ENCODE assay signal across 9 cellular contexts in the genomic region with DNA sequence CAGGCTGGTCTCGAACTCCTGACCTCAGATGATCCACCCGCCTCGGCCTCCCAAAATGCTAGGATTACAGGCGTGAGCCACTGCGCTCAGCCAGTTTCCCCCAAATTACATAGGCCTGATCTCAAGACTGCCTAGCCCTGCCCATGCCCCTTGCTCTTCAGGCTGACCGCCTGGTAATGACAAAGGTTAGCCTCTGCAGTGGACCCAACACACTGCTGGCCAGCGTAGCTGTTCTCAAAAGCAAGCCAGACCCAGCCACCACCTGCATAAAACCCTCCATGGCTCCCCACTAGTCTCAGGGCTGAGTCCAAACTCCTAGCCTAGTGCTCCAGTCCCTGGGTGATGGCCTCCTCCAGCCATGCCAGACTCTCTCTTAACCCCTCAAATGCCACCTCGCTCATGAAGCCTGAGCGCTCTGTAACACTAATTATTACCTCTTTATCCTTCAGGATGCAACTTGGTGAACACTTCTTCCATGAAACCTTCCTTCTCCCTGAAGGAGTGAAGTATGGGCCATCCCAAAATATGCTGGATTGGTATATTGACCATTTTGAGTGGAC. TPM values are rescaled to one million over a fixed set of nuclear protein-coding genes. Genes with fewer than 3 reads are reported as not detected.
DNase-seq lines count a peak whose midpoint lies in the region; ATAC-seq, FAIRE-seq and TF ChIP-seq lines count a peak whose summit lies in the region.
"Had no signal": no experiment of that assay in that cellular context is flagged by ENCODE, and none has a peak within 500 bp of the region (broad histone marks: within the 10 kb centered on the region; RNA-seq: fewer than 3 reads in every experiment).

No MANE protein-coding gene starts in this region.

- H3K79me1 ChIP-seq in H1 (ENCODE audit: low read depth, low read length): no peaks in the 10 kb centered on the region

- DNase-seq in Caco-2 (no peak), PC-9 (no peak), H1 (ENCODE audit: low read depth in 1 of 2, low spot score in 2 of 2) (no peak), NOMO-1 treated with dmso at 0.1 percent for 144 hours (lab: John Stamatoyannopoulos, UW; ENCODE audit: unreplicated experiment) (no peak), DMS 273 (lab: John Stamatoyannopoulos, UW; ENCODE audit: unreplicated experiment) (no peak)

- H3K23ac ChIP-seq in H1 (ENCODE audit: insufficient read length): no peak overlapping the region

- H4K5ac ChIP-seq in H1 (ENCODE audit: insufficient read length, low read depth, low read length): no peak overlapping the region

- no peaks in the 10 kb centered on the region for H3K9me2 ChIP-seq in PC-9 (ENCODE audit: insufficient read depth)

- H3K18ac ChIP-seq in H1 (ENCODE audit: extremely low read depth, low read length): no peak overlapping the region

- no peak for ATAC-seq in GM19395 (IDR thresholded peaks at IDR 0.05; ENCODE audit: unreplicated experiment)
- no peak for ATAC-seq in GM21381 (IDR thresholded peaks at IDR 0.05; ENCODE audit: unreplicated experiment)

- H3K79me2 ChIP-seq in PC-9 (ENCODE audit: low read depth): no peaks in the 10 kb centered on the region
- no peaks in the 10 kb centered on the region for H3K79me2 ChIP-seq in H1 (ENCODE audit: control insufficient read depth in 1 of 2, insufficient read depth in 2 of 2, low read length in 2 of 2)

- H3K4me3 ChIP-seq in Caco-2 (ENCODE audit: low read depth, low read length): no peak overlapping the region
- no peak overlapping the region; the same call in 1 of the 2 replicates for H3K4me3 ChIP-seq in PC-9
- no peak overlapping the region for H3K4me3 ChIP-seq in H1 (ENCODE audit: extremely low read depth in 1 of 4, insufficient read depth in 2 of 4, low read depth in 3 of 4, low read length in 4 of 4)
- peak overlapping the region; percentile 49 to 58 for H3K4me3 ChIP-seq in neutrophil (ENCODE audit: low read depth in 1 of 2, low read length in 1 of 2)

- H4K20me1 ChIP-seq in PC-9 (ENCODE audit: insufficient read depth) (no peaks in the 10 kb centered on the region), H1 (replicated peaks in 1 of 2; ENCODE audit: control insufficient read depth in 1 of 2, insufficient read depth in 2 of 2, low read length in 2 of 2) (no peaks in the 10 kb centered on the region)

- H3K27me3 Mint-ChIP-seq in Caco-2 (ENCODE audit: insufficient read depth, unreplicated experiment): no peaks in the 10 kb centered on the region

- TF ChIP-seq CTCF in Caco-2 (IDR thresholded peaks at IDR 0.05; ENCODE audit: insufficient read depth in 1 of 2, low read depth in 1 of 2, low read length in 1 of 2, severe bottlenecking in 1 of 2, unreplicated experiment in 1 of 2) (no peak), PC-9 (conservative IDR thresholded peaks at IDR 0.05) (no peak), H1 (IDR thresholded peaks at IDR 0.05; ENCODE audit: control extremely low read depth in 1 of 3, insufficient read depth in 1 of 3, low read depth in 1 of 3, low read length in 3 of 3) (no peak), neutrophil (IDR thresholded peaks at IDR 0.05) (no peak)

- intact Hi-C loops in Caco-2 (cut with micrococcal nuclease; ENCODE audit: unreplicated experiment): loop anchor here (1.0 kb wide), 1 partner anchor 15 kb away; no protein-coding TSS in a partner anchor
- intact Hi-C loops in PC-9 (cut with micrococcal nuclease; ENCODE audit: unreplicated experiment): no loop called here

- H3F3A ChIP-seq in PC-9 (ENCODE audit: insufficient read depth, low read depth): peaks cover 11% of the 10 kb centered on the region; the same call in 1 of the 2 replicates

- FAIRE-seq in H1 (lab: Jason Lieb, UNC): no peak

- peaks cover 22% of the 10 kb centered on the region for H3K4me1 Mint-ChIP-seq in Caco-2 (ENCODE audit: low read depth, unreplicated experiment)

- H3K27me3 ChIP-seq in Caco-2 (replicated peaks; ENCODE audit: control insufficient read depth, insufficient read depth, low read length) (no peaks in the 10 kb centered on the region), PC-9 (ENCODE audit: insufficient read depth, low read depth) (no peaks in the 10 kb centered on the region), H1 (replicated peaks in 1 of 4; ENCODE audit: control insufficient read depth in 3 of 4, extremely low read depth in 1 of 4, insufficient read depth in 3 of 4, low read length in 3 of 4) (peaks cover 0 to 14% (median 7%) of the 10 kb centered on the region in 4 experiments; a peak in 5 of 7 replicates), neutrophil (no peaks in the 10 kb centered on the region)

- H3K4me3 Mint-ChIP-seq in Caco-2 (ENCODE audit: unreplicated experiment): peak overlapping the region; percentile 70

- peaks cover 6% of the 10 kb centered on the region; the same call in 1 of the 2 replicates for H3K23me2 ChIP-seq in H1 (ENCODE audit: low read depth, low read length)

- H4K8ac ChIP-seq in H1 (ENCODE audit: extremely low read depth, insufficient read depth, low read length): no peak overlapping the region

- H2BK15ac ChIP-seq in H1 (ENCODE audit: low read length): no peak overlapping the region

- no peaks in the 10 kb centered on the region for H3K9me3 Mint-ChIP-seq in Caco-2 (ENCODE audit: unreplicated experiment)

- no peak overlapping the region for H2BK120ac ChIP-seq in H1 (replicated peaks; ENCODE audit: low read depth, low read length)

- H3K36me3 ChIP-seq in Caco-2 (ENCODE audit: control insufficient read depth, insufficient read depth, low read length) (no peaks in the 10 kb centered on the region; the same call in 1 of the 2 replicates), PC-9 (ENCODE audit: low read depth) (no peaks in the 10 kb centered on the region), H1 (ENCODE audit: control insufficient read depth in 2 of 4, insufficient read depth in 4 of 4, low read length in 3 of 4) (no peaks in the 10 kb centered on the region), neutrophil (no peaks in the 10 kb centered on the region)

- 88% methylated on average over 7 of the region's 9 CpGs; no CpG with 5 or more reads in 1 of the 2 experiments for WGBS in H1 (ENCODE audit: extremely low coverage in 1 of 2, insufficient coverage in 1 of 2, insufficient read length in 1 of 2, insufficient replicate concordance in 2 of 2, low coverage in 1 of 2, low lambda C conversion rate in 2 of 2, missing lambda C conversion rate in 1 of 2), 2 experiments

- H3K56ac ChIP-seq in H1 (replicated peaks; ENCODE audit: insufficient read length, low read depth, low read length): no peak overlapping the region

- H2AFZ ChIP-seq in PC-9: 0 out of 2 replicates have a peak overlapping the region, but pooled peaks have one; percentile 12
- H2AFZ ChIP-seq in H1 (ENCODE audit: low read length): no peak overlapping the region

- H2AK5ac ChIP-seq in H1 (ENCODE audit: low read depth, low read length): 0 out of 2 replicates have a peak overlapping the region, but pooled peaks have one; percentile 9

- H2BK20ac ChIP-seq in H1 (ENCODE audit: low read length): no peak overlapping the region

- CTCF ChIA-PET in Caco-2 (lab: Charles Lee) (interaction anchor here (0.6 to 1.0 kb wide), 6 partner anchors 21 to 450 kb away, joined by 4 to 14 read pairs (median 6); no protein-coding TSS in a partner anchor), PC-9 (lab: Charles Lee) (interaction anchor here (0.5 kb wide), 1 partner anchor 589 kb away, joined by 3 read pairs; no protein-coding TSS in a partner anchor), H1 (lab: Charles Lee; ENCODE audit: partially characterized antibody) (interaction anchor here (0.9 to 2.5 kb wide), 6 partner anchors 11 to 149 kb away, joined by 3 to 12 read pairs (median 5); no protein-coding TSS in a partner anchor)

- peak overlapping the region; percentile 94 for H3K27ac Mint-ChIP-seq in Caco-2 (ENCODE audit: unreplicated experiment)

- no peaks in the 10 kb centered on the region for H3K36me3 Mint-ChIP-seq in Caco-2 (ENCODE audit: insufficient read depth, unreplicated experiment)

- TF ChIP-seq RAD21 in H1 (IDR thresholded peaks at IDR 0.05 in 1 of 2, conservative IDR thresholded peaks at IDR 0.05 in 1 of 2; ENCODE audit: low read depth in 2 of 2, low read length in 2 of 2): no peak

- TF ChIP-seq EP300 in H1 (IDR thresholded peaks at IDR 0.05; ENCODE audit: borderline replicate concordance in 1 of 2, low read depth in 2 of 2, low read length in 2 of 2): no peak

- H3K4me1 ChIP-seq in Caco-2 (peaks cover 28% of the 10 kb centered on the region), PC-9 (replicated peaks; ENCODE audit: insufficient read depth) (peaks cover 16% of the 10 kb centered on the region), H1 (replicated peaks in 1 of 4; ENCODE audit: control insufficient read depth in 3 of 4, insufficient read depth in 4 of 4, low read length in 3 of 4) (peaks cover 0 to 10% (median 4%) of the 10 kb centered on the region in 4 experiments; a peak in 4 of 7 replicates), neutrophil (ENCODE audit: control insufficient read depth in 1 of 2, insufficient read depth in 1 of 2, low read depth in 1 of 2, low read length in 1 of 2) (peaks cover 71 to 76% of the 10 kb centered on the region in 2 experiments)

- no peak overlapping the region for H3K14ac ChIP-seq in H1 (ENCODE audit: insufficient read length)

- H2BK5ac ChIP-seq in H1 (ENCODE audit: low read depth, low read length): no peak overlapping the region

- no peak overlapping the region for H3K9ac ChIP-seq in H1 (replicated peaks in 1 of 4; ENCODE audit: extremely low read depth in 1 of 4, low read depth in 3 of 4, low read length in 3 of 4)

- H3K9me3 ChIP-seq in Caco-2 (no peaks in the 10 kb centered on the region), PC-9 (ENCODE audit: insufficient read depth, low read depth) (no peaks in the 10 kb centered on the region), H1 (ENCODE audit: insufficient read depth in 2 of 2, low read depth in 1 of 2, low read length in 1 of 2) (no peaks in the 10 kb centered on the region), neutrophil (no peaks in the 10 kb centered on the region)

- H3K4me2 ChIP-seq in PC-9 (peak overlapping the region; percentile 71), H1 (ENCODE audit: insufficient read depth in 1 of 2, low read depth in 2 of 2, low read length in 2 of 2) (peak overlapping the region in 1 of 2 experiments; percentile 37; a peak in 1 of 4 replicates)

- H3K4ac ChIP-seq in H1 (replicated peaks; ENCODE audit: insufficient read length, low read depth, low read length): no peak overlapping the region

- POLR2A ChIA-PET in Caco-2 (lab: Charles Lee): interaction anchor here (0.6 kb wide), 1 partner anchor 10 kb away, joined by 6 read pairs; no protein-coding TSS in a partner anchor
- POLR2A ChIA-PET in PC-9 (lab: Charles Lee; ENCODE audit: unreplicated experiment): interaction anchor here (0.7 kb wide), 1 partner anchor 83 kb away, joined by 7 read pairs; no protein-coding TSS in a partner anchor
- POLR2A ChIA-PET in H1 (lab: Charles Lee; ENCODE audit: partially characterized antibody): no interaction called here

- H2BK12ac ChIP-seq in H1 (ENCODE audit: low read depth, low read length): no peak overlapping the region

- no TSS peak for BruUV-seq in Caco-2 (replicated peaks; lab: Mats Ljungman, UMichigan)
- BruUV-seq in PC-9 (replicated peaks; lab: Mats Ljungman, UMichigan): no TSS peak

- no peak overlapping the region for H3K27ac ChIP-seq in PC-9
- no peak overlapping the region for H3K27ac ChIP-seq in H1 (ENCODE audit: low read depth, low read length)
- peak overlapping the region; percentile 90 for H3K27ac ChIP-seq in neutrophil
- H3K27ac ChIP-seq: SK-N-MC had no signal

- H4K91ac ChIP-seq in H1 (replicated peaks; ENCODE audit: insufficient read length, low read length): no peak overlapping the region

- no peak for TF ChIP-seq POLR2A in H1 (IDR thresholded peaks at IDR 0.05; ENCODE audit: control extremely low read depth in 1 of 2, low read depth in 2 of 2, low read length in 2 of 2)

RNA-seq across cellular contexts. Expression of a gene that starts 0.8 kb away (rescaled TPM):
- 0.68 and 1.2 TPM in 2 replicates for total RNA-seq in Caco-2 (2022)
- total RNA-seq in PC-9 (2021): 0.28 TPM in 1 of 2 replicates, not detected in the other
- total RNA-seq in H1 (2021; fragmentation: NEBNext Ultra II Directional; extraction: Animal tissue kit (Norgen Biotek cat#: 25700)): 0.84 TPM in 1 of 2 replicates, not detected in the other
- 0.28 and 0.30 TPM in 2 replicates for polyA plus RNA-seq in H1 (2011; rRNA removed)
- 0.28 TPM for polyA plus RNA-seq in H1 (2011; cell fraction: cytosol; rRNA removed)
- 0.33 TPM for polyA plus RNA-seq in H1 (2011; cell fraction: nucleus; rRNA removed)
- polyA plus RNA-seq in H1 (2012, experiment 1 of 2): 0.24 to 0.43 TPM (median 0.28 TPM) in 3 of 4 replicates, not detected in the other
- 0.22 TPM for polyA plus RNA-seq in H1 (2012, experiment 2 of 2)
- 0.10 TPM for polyA plus RNA-seq in H1 (2013, experiment 1 of 2)
- polyA plus RNA-seq in H1 (2013, experiment 2 of 2): 0.13 TPM
- polyA minus RNA-seq in H1 (2011; rRNA and poly(A)+ RNA removed): 0.13 and 0.39 TPM in 2 replicates
- not detected for polyA minus RNA-seq in H1 (2011; cell fraction: cytosol; rRNA and poly(A)+ RNA removed)
- polyA minus RNA-seq in H1 (2011; cell fraction: nucleus; rRNA and poly(A)+ RNA removed): not detected

RNA-seq across cellular contexts. Expression of a gene that starts 2.7 kb away (rescaled TPM):
- total RNA-seq in Caco-2 (2022) (0.52 and 0.97 TPM in 2 replicates), PC-9 (2021) (5.8 and 6.8 TPM in 2 replicates)
- total RNA-seq in H1 (2021; fragmentation: NEBNext Ultra II Directional; extraction: Animal tissue kit (Norgen Biotek cat#: 25700)): 1.0 and 1.1 TPM in 2 replicates
- 1.4 and 1.5 TPM in 2 replicates for polyA plus RNA-seq in H1 (2011; rRNA removed)
- 0.75 TPM for polyA plus RNA-seq in H1 (2011; cell fraction: cytosol; rRNA removed)
- 0.86 TPM for polyA plus RNA-seq in H1 (2011; cell fraction: nucleus; rRNA removed)
- polyA plus RNA-seq in H1 (2012, experiment 1 of 2): 0.84 to 1.0 TPM (median 0.98 TPM) in 4 replicates
- 0.87 TPM for polyA plus RNA-seq in H1 (2012, experiment 2 of 2)
- polyA plus RNA-seq in H1 (2013, experiment 1 of 2): 0.79 TPM
- 0.79 TPM for polyA plus RNA-seq in H1 (2013, experiment 2 of 2)
- 1.0 and 1.5 TPM in 2 replicates for polyA minus RNA-seq in H1 (2011; rRNA and poly(A)+ RNA removed)
- polyA minus RNA-seq in H1 (2011; cell fraction: cytosol; rRNA and poly(A)+ RNA removed): 0.44 TPM
- 0.70 TPM for polyA minus RNA-seq in H1 (2011; cell fraction: nucleus; rRNA and poly(A)+ RNA removed)

RNA-seq across cellular contexts. Expression of a gene that starts 37.7 kb away (rescaled TPM):
- total RNA-seq in Caco-2 (2022): 74.1 and 87.4 TPM in 2 replicates
- 47.8 and 54.9 TPM in 2 replicates for total RNA-seq in PC-9 (2021)
- 122 and 130 TPM in 2 replicates for total RNA-seq in H1 (2021; fragmentation: NEBNext Ultra II Directional; extraction: Animal tissue kit (Norgen Biotek cat#: 25700))
- 66.7 and 110 TPM in 2 replicates for polyA plus RNA-seq in H1 (2011; rRNA removed)
- 101 TPM for polyA plus RNA-seq in H1 (2011; cell fraction: cytosol; rRNA removed)
- polyA plus RNA-seq in H1 (2011; cell fraction: nucleus; rRNA removed): 162 TPM
- 76.6 to 172 TPM (median 129 TPM) in 4 replicates for polyA plus RNA-seq in H1 (2012, experiment 1 of 2)
- 53.7 TPM for polyA plus RNA-seq in H1 (2012, experiment 2 of 2)
- polyA plus RNA-seq in H1 (2013, experiment 1 of 2): 37.8 TPM
- polyA plus RNA-seq in H1 (2013, experiment 2 of 2): 37.4 TPM
- 150 and 166 TPM in 2 replicates for polyA minus RNA-seq in H1 (2011; rRNA and poly(A)+ RNA removed)
- polyA minus RNA-seq in H1 (2011; cell fraction: cytosol; rRNA and poly(A)+ RNA removed): 183 TPM
- polyA minus RNA-seq in H1 (2011; cell fraction: nucleus; rRNA and poly(A)+ RNA removed): 71.0 TPM

Comparison
In these comparisons a context has a peak if more than half of its experiments do, and no peak if none do; other contexts are left out.
1. H3K4me3 ChIP-seq: peak in neutrophil (2 of 2); none in Caco-2 (single experiment), PC-9 (single experiment) and H1 (0 of 4).